8 cellular contexts compared by ENCODE assay signal in the genomic region with DNA sequence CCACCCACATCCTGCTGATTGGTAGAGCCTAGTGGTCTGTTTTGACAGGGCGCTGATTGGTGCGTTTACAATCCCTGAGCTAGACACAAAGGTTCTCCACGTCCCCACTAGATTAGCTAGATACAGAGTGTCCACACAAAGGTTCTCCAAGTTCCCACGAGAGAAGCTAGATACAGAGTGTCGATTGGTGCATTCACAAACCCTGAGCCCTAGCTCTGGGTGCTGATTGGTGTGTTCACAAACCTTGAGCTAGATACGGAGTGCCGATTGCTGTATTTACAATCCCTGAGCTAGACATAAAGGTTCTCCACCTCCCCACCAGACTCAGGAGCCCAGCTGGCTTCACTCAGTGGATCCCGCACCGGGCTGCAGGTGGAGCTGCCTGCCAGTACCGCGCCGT. TPM values are rescaled to one million over a fixed set of nuclear protein-coding genes. Genes with fewer than 3 reads are reported as not detected.
"Had no signal": no experiment of that assay in that cellular context is flagged by ENCODE, and none has a peak within 500 bp of the region (broad histone marks: within the 10 kb centered on the region; RNA-seq: fewer than 3 reads in every experiment).

No MANE protein-coding gene starts in this region.

RNA-seq across cellular contexts. Expression of gene OR10D3, which starts 12.8 kb away (rescaled TPM):
- total RNA-seq: MCF 10A; PC-9; Right ventricle myocardium inferior; RPMI7951; SJCRH30; SK-MEL-5; T-cell; T-helper 1 cell treated with Interleukin-12 subunit alpha and Interleukin-12 subunit beta and Interleukin-4 antibody, amounts not matched to agents 30 ng/mL and 1 ng/mL, for 36 hours had no signal
